ENCODE assay signal across 18 cellular contexts in the genomic region with DNA sequence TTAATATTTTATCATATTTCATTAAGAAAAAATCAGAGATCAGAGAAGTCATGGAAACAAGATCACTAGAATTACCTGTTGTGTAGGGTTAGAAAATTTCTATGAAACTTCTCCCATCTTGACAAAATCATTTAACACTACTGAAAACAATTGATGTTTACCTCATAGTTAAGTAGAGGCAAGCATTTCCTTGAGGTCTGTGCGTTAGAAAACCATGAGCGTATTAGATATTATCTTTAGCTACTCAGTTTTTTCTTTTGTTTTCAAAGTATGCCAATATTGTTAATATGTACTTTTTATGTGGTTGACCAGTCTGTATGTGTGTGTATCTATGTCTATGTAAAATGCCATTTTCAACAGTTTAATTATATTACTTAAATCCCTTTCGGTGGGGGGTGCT.
A peak's percentile ranks its signal among the peaks of the same experiment; 100 is the strongest.
DNase-seq lines count a peak whose midpoint lies in the region; ATAC-seq lines count a peak whose summit lies in the region.
"Had no signal": no experiment of that assay in that cellular context is flagged by ENCODE, and none has a peak within 500 bp of the region (broad histone marks: within the 10 kb centered on the region; RNA-seq: fewer than 3 reads in every experiment).

No MANE protein-coding gene starts in this region.

- no peak for DNase-seq in activated CD4-positive, alpha-beta memory T cell treated with anti-CD3 and anti-CD28 coated beads, Interleukin-2, amount 10 ng/mL, durations not matched to agents 7 days and 5 days
- DNase-seq in activated CD4-positive, alpha-beta memory T cell treated with anti-CD3 and anti-CD28 coated beads for 36 hours, result no peak
- DNase-seq in activated naive CD8-positive, alpha-beta T cell treated with anti-CD3 and anti-CD28 coated beads, Interleukin-2, amount 10 ng/mL, durations not matched to agents 7 days and 5 days, result no peak
- DNase-seq in activated naive CD8-positive, alpha-beta T cell treated with anti-CD3 and anti-CD28 coated beads, Interleukin-2, amount 50 U/mL, for 24 hours, result no peak
- DNase-seq in activated T-helper 2 cell treated with anti-CD3 and anti-CD28 coated beads, Interferon-gamma antibody, Interleukin-2, Interleukin-4, amounts not matched to agents 10 μg/mL and 5 μg/mL and 100 μg/mL, durations not matched to agents 14 hours and 24 hours and 36 hours (ENCODE audit: low spot score), result no peak
- no peak for DNase-seq in cerebellar nuclear complex (lab: John Stamatoyannopoulos, UW)
- DNase-seq: GOT3, HCEC 1CT, MG63, NCI-H1417 treated with DMSO at 0.1 percent for 48 hours, NCI-H187, NCI-H446, NCI-H526, Right ventricle myocardium superior had no signal

- peaks cover 9% of the 10 kb centered on the region for H3K9me3 Mint-ChIP-seq in activated CD4-positive, alpha-beta memory T cell treated with anti-CD3 and anti-CD28 coated beads, Interleukin-2, amount 10 ng/mL, durations not matched to agents 7 days and 5 days
- H3K9me3 Mint-ChIP-seq in activated CD4-positive, alpha-beta memory T cell treated with anti-CD3 and anti-CD28 coated beads for 36 hours, result no peaks in the 10 kb centered on the region
- H3K9me3 Mint-ChIP-seq in activated naive CD8-positive, alpha-beta T cell treated with anti-CD3 and anti-CD28 coated beads, Interleukin-2, amount 10 ng/mL, durations not matched to agents 7 days and 5 days, result peaks cover 7% of the 10 kb centered on the region
- H3K9me3 Mint-ChIP-seq in activated naive CD8-positive, alpha-beta T cell treated with anti-CD3 and anti-CD28 coated beads, Interleukin-2, amount 50 U/mL, for 24 hours, result no peaks in the 10 kb centered on the region
- H3K9me3 Mint-ChIP-seq in activated T-helper 2 cell treated with anti-CD3 and anti-CD28 coated beads, Interferon-gamma antibody, Interleukin-2, Interleukin-4, amounts not matched to agents 10 μg/mL and 5 μg/mL and 100 μg/mL, durations not matched to agents 14 hours and 24 hours and 36 hours, result peaks cover 6% of the 10 kb centered on the region

- CTCF ChIA-PET in activated CD4-positive, alpha-beta memory T cell treated with anti-CD3 and anti-CD28 coated beads, Interleukin-2, amount 10 ng/mL, durations not matched to agents 7 days and 5 days (lab: Charles Lee), result interaction anchor here (2.6 kb wide), 1 partner anchor 9 kb away, joined by 9 read pairs; no protein-coding TSS in a partner anchor
- CTCF ChIA-PET in activated CD4-positive, alpha-beta memory T cell treated with anti-CD3 and anti-CD28 coated beads for 36 hours (lab: Charles Lee), result interaction anchor here (1.5 to 1.7 kb wide), 3 partner anchors 9 to 795 kb away, joined by 3 to 9 read pairs (median 6); no protein-coding TSS in a partner anchor

- intact Hi-C loops in activated CD4-positive, alpha-beta memory T cell treated with anti-CD3 and anti-CD28 coated beads for 36 hours (cut with micrococcal nuclease), result no loop called here
- intact Hi-C loops in activated T-helper 2 cell treated with anti-CD3 and anti-CD28 coated beads, Interferon-gamma antibody, Interleukin-2, Interleukin-4, amounts not matched to agents 10 μg/mL and 5 μg/mL and 100 μg/mL, durations not matched to agents 14 hours and 24 hours and 36 hours (cut with micrococcal nuclease), result no loop called here

- H3K27ac Mint-ChIP-seq in activated CD4-positive, alpha-beta memory T cell treated with anti-CD3 and anti-CD28 coated beads, Interleukin-2, amount 10 ng/mL, durations not matched to agents 7 days and 5 days, result peak overlapping the region; percentile 83
- no peak overlapping the region for H3K27ac Mint-ChIP-seq in activated CD4-positive, alpha-beta memory T cell treated with anti-CD3 and anti-CD28 coated beads for 36 hours
- H3K27ac Mint-ChIP-seq in activated naive CD8-positive, alpha-beta T cell treated with anti-CD3 and anti-CD28 coated beads, Interleukin-2, amount 10 ng/mL, durations not matched to agents 7 days and 5 days, result peak overlapping the region; percentile 87
- no peak overlapping the region for H3K27ac Mint-ChIP-seq in activated naive CD8-positive, alpha-beta T cell treated with anti-CD3 and anti-CD28 coated beads, Interleukin-2, amount 50 U/mL, for 24 hours
- H3K27ac Mint-ChIP-seq in activated T-helper 2 cell treated with anti-CD3 and anti-CD28 coated beads, Interferon-gamma antibody, Interleukin-2, Interleukin-4, amounts not matched to agents 10 μg/mL and 5 μg/mL and 100 μg/mL, durations not matched to agents 14 hours and 24 hours and 36 hours, result no peak overlapping the region

- peaks cover 52% of the 10 kb centered on the region for H3K4me1 Mint-ChIP-seq in activated CD4-positive, alpha-beta memory T cell treated with anti-CD3 and anti-CD28 coated beads, Interleukin-2, amount 10 ng/mL, durations not matched to agents 7 days and 5 days
- peaks cover 25% of the 10 kb centered on the region for H3K4me1 Mint-ChIP-seq in activated CD4-positive, alpha-beta memory T cell treated with anti-CD3 and anti-CD28 coated beads for 36 hours (ENCODE audit: low read depth)
- peaks cover 57% of the 10 kb centered on the region for H3K4me1 Mint-ChIP-seq in activated naive CD8-positive, alpha-beta T cell treated with anti-CD3 and anti-CD28 coated beads, Interleukin-2, amount 10 ng/mL, durations not matched to agents 7 days and 5 days
- H3K4me1 Mint-ChIP-seq in activated naive CD8-positive, alpha-beta T cell treated with anti-CD3 and anti-CD28 coated beads, Interleukin-2, amount 50 U/mL, for 24 hours, result peaks cover 20% of the 10 kb centered on the region
- peaks cover 53% of the 10 kb centered on the region for H3K4me1 Mint-ChIP-seq in activated T-helper 2 cell treated with anti-CD3 and anti-CD28 coated beads, Interferon-gamma antibody, Interleukin-2, Interleukin-4, amounts not matched to agents 10 μg/mL and 5 μg/mL and 100 μg/mL, durations not matched to agents 14 hours and 24 hours and 36 hours (ENCODE audit: low read depth)

- ATAC-seq in activated naive CD8-positive, alpha-beta T cell treated with anti-CD3 and anti-CD28 coated beads, Interleukin-2, amount 10 ng/mL, durations not matched to agents 7 days and 5 days (ENCODE audit: low read depth), result no peak
- ATAC-seq in activated naive CD8-positive, alpha-beta T cell treated with anti-CD3 and anti-CD28 coated beads, Interleukin-2, amount 50 U/mL, for 24 hours, result no peak
- no peak for ATAC-seq in GM19023 (IDR thresholded peaks at IDR 0.05; ENCODE audit: unreplicated experiment)
- ATAC-seq: GM12878, HepG2, K562 had no signal

- peaks cover 21% of the 10 kb centered on the region for H3K36me3 Mint-ChIP-seq in activated CD4-positive, alpha-beta memory T cell treated with anti-CD3 and anti-CD28 coated beads, Interleukin-2, amount 10 ng/mL, durations not matched to agents 7 days and 5 days (ENCODE audit: low read depth)
- no peaks in the 10 kb centered on the region for H3K36me3 Mint-ChIP-seq in activated CD4-positive, alpha-beta memory T cell treated with anti-CD3 and anti-CD28 coated beads for 36 hours
- H3K36me3 Mint-ChIP-seq in activated naive CD8-positive, alpha-beta T cell treated with anti-CD3 and anti-CD28 coated beads, Interleukin-2, amount 10 ng/mL, durations not matched to agents 7 days and 5 days, result peaks cover 35% of the 10 kb centered on the region
- H3K36me3 Mint-ChIP-seq in activated naive CD8-positive, alpha-beta T cell treated with anti-CD3 and anti-CD28 coated beads, Interleukin-2, amount 50 U/mL, for 24 hours (ENCODE audit: low read depth), result no peaks in the 10 kb centered on the region
- peaks cover 13% of the 10 kb centered on the region for H3K36me3 Mint-ChIP-seq in activated T-helper 2 cell treated with anti-CD3 and anti-CD28 coated beads, Interferon-gamma antibody, Interleukin-2, Interleukin-4, amounts not matched to agents 10 μg/mL and 5 μg/mL and 100 μg/mL, durations not matched to agents 14 hours and 24 hours and 36 hours (ENCODE audit: low read depth)

- POLR2A ChIA-PET in activated CD4-positive, alpha-beta memory T cell treated with anti-CD3 and anti-CD28 coated beads, Interleukin-2, amount 10 ng/mL, durations not matched to agents 7 days and 5 days (lab: Charles Lee), result interaction anchor here (1.7 to 2.3 kb wide), 4 partner anchors 9 to 87 kb away, joined by 5 to 18 read pairs (median 8); no protein-coding TSS in a partner anchor
- POLR2A ChIA-PET in activated CD4-positive, alpha-beta memory T cell treated with anti-CD3 and anti-CD28 coated beads for 36 hours (lab: Charles Lee), result no interaction called here
- POLR2A ChIA-PET in activated naive CD8-positive, alpha-beta T cell treated with anti-CD3 and anti-CD28 coated beads, Interleukin-2, amount 10 ng/mL, durations not matched to agents 7 days and 5 days (lab: Charles Lee), result interaction anchor here (0.9 to 1.4 kb wide), 6 partner anchors 8 to 86 kb away, joined by 3 to 10 read pairs (median 5); no protein-coding TSS in a partner anchor

- peak overlapping the region; percentile 42 for H3K4me3 Mint-ChIP-seq in activated CD4-positive, alpha-beta memory T cell treated with anti-CD3 and anti-CD28 coated beads, Interleukin-2, amount 10 ng/mL, durations not matched to agents 7 days and 5 days
- H3K4me3 Mint-ChIP-seq in activated CD4-positive, alpha-beta memory T cell treated with anti-CD3 and anti-CD28 coated beads for 36 hours, result no peak overlapping the region
- peak overlapping the region; percentile 66 for H3K4me3 Mint-ChIP-seq in activated naive CD8-positive, alpha-beta T cell treated with anti-CD3 and anti-CD28 coated beads, Interleukin-2, amount 10 ng/mL, durations not matched to agents 7 days and 5 days
- H3K4me3 Mint-ChIP-seq in activated naive CD8-positive, alpha-beta T cell treated with anti-CD3 and anti-CD28 coated beads, Interleukin-2, amount 50 U/mL, for 24 hours, result no peak overlapping the region
- peak overlapping the region; percentile 47 for H3K4me3 Mint-ChIP-seq in activated T-helper 2 cell treated with anti-CD3 and anti-CD28 coated beads, Interferon-gamma antibody, Interleukin-2, Interleukin-4, amounts not matched to agents 10 μg/mL and 5 μg/mL and 100 μg/mL, durations not matched to agents 14 hours and 24 hours and 36 hours (ENCODE audit: low read depth)

- H3K27me3 Mint-ChIP-seq in activated CD4-positive, alpha-beta memory T cell treated with anti-CD3 and anti-CD28 coated beads, Interleukin-2, amount 10 ng/mL, durations not matched to agents 7 days and 5 days, result no peaks in the 10 kb centered on the region
- no peaks in the 10 kb centered on the region for H3K27me3 Mint-ChIP-seq in activated CD4-positive, alpha-beta memory T cell treated with anti-CD3 and anti-CD28 coated beads for 36 hours
- H3K27me3 Mint-ChIP-seq in activated naive CD8-positive, alpha-beta T cell treated with anti-CD3 and anti-CD28 coated beads, Interleukin-2, amount 10 ng/mL, durations not matched to agents 7 days and 5 days, result no peaks in the 10 kb centered on the region
- no peaks in the 10 kb centered on the region for H3K27me3 Mint-ChIP-seq in activated naive CD8-positive, alpha-beta T cell treated with anti-CD3 and anti-CD28 coated beads, Interleukin-2, amount 50 U/mL, for 24 hours
- H3K27me3 Mint-ChIP-seq in activated T-helper 2 cell treated with anti-CD3 and anti-CD28 coated beads, Interferon-gamma antibody, Interleukin-2, Interleukin-4, amounts not matched to agents 10 μg/mL and 5 μg/mL and 100 μg/mL, durations not matched to agents 14 hours and 24 hours and 36 hours (ENCODE audit: low read depth), result no peaks in the 10 kb centered on the region

Comparison
In these comparisons a context has a peak if more than half of its experiments do, and no peak if none do; other contexts are left out.
1. H3K27ac Mint-ChIP-seq: peak in activated CD4-positive, alpha-beta memory T cell treated with anti-CD3 and anti-CD28 coated beads, Interleukin-2, amount 10 ng/mL, durations not matched to agents 7 days and 5 days (single experiment) and activated naive CD8-positive, alpha-beta T cell treated with anti-CD3 and anti-CD28 coated beads, Interleukin-2, amount 10 ng/mL, durations not matched to agents 7 days and 5 days (single experiment); none in activated CD4-positive, alpha-beta memory T cell treated with anti-CD3 and anti-CD28 coated beads for 36 hours (single experiment), activated naive CD8-positive, alpha-beta T cell treated with anti-CD3 and anti-CD28 coated beads, Interleukin-2, amount 50 U/mL, for 24 hours (single experiment) and activated T-helper 2 cell treated with anti-CD3 and anti-CD28 coated beads, Interferon-gamma antibody, Interleukin-2, Interleukin-4, amounts not matched to agents 10 μg/mL and 5 μg/mL and 100 μg/mL, durations not matched to agents 14 hours and 24 hours and 36 hours (single experiment).
2. H3K4me3 Mint-ChIP-seq: peak in activated CD4-positive, alpha-beta memory T cell treated with anti-CD3 and anti-CD28 coated beads, Interleukin-2, amount 10 ng/mL, durations not matched to agents 7 days and 5 days (single experiment), activated naive CD8-positive, alpha-beta T cell treated with anti-CD3 and anti-CD28 coated beads, Interleukin-2, amount 10 ng/mL, durations not matched to agents 7 days and 5 days (single experiment) and activated T-helper 2 cell treated with anti-CD3 and anti-CD28 coated beads, Interferon-gamma antibody, Interleukin-2, Interleukin-4, amounts not matched to agents 10 μg/mL and 5 μg/mL and 100 μg/mL, durations not matched to agents 14 hours and 24 hours and 36 hours (single experiment); none in activated CD4-positive, alpha-beta memory T cell treated with anti-CD3 and anti-CD28 coated beads for 36 hours (single experiment) and activated naive CD8-positive, alpha-beta T cell treated with anti-CD3 and anti-CD28 coated beads, Interleukin-2, amount 50 U/mL, for 24 hours (single experiment).